8 cellular contexts compared by ENCODE assay signal in genomic region chrX:40172169-40172979, GRCh38.
DNase-seq lines count a peak whose midpoint lies in the region; ATAC-seq and TF ChIP-seq lines count a peak whose summit lies in the region.

No MANE protein-coding gene starts in this region.

- no peaks in the 10 kb centered on the region for H4K20me1 ChIP-seq in SU-DHL-6 (ENCODE audit: low read depth, low read length)

- H3K36me3 Mint-ChIP-seq in memory B cell = no peaks in the 10 kb centered on the region

- H3K4me1 ChIP-seq in tibial artery (peaks cover 0 to 47% (median 17%) of the 10 kb centered on the region in 4 donors), SJCRH30 (0 out of 2 replicates have a peak, but pooled peaks cover 4% of the 10 kb centered on the region)

- intact Hi-C loops in dorsolateral prefrontal cortex (cut with DNase I) (loop anchor here in 1 of 2 donors (5.0 kb wide), 3 partner anchors 95 to 440 kb away; no protein-coding TSS in a partner anchor), tibial artery (cut with DNase I; ENCODE audit: low total_unique reads) (no loop called here)

- H3K4me2 ChIP-seq in SU-DHL-6 (ENCODE audit: low read depth, low read length, poor library complexity, severe bottlenecking) = peak overlapping the region; percentile 38

- no peak overlapping the region for H2AFZ ChIP-seq in SU-DHL-6 (ENCODE audit: low read depth, low read length, severe bottlenecking)

- no peak overlapping the region for H3K4me3 ChIP-seq in SU-DHL-6 (ENCODE audit: insufficient read depth, low read length, poor library complexity, severe bottlenecking)
- H3K4me3 ChIP-seq in dorsolateral prefrontal cortex = peak overlapping the region; percentile 31 to 68 (median 53)
- H3K4me3 ChIP-seq in tibial artery = peak overlapping the region; percentile 58 to 62
- H3K4me3 ChIP-seq in SJCRH30 = no peak overlapping the region

- ATAC-seq in memory B cell (ENCODE audit: low read depth) = no peak

- H3K27me3 ChIP-seq in SU-DHL-6 (ENCODE audit: low read length) (no peaks in the 10 kb centered on the region), dorsolateral prefrontal cortex (peaks cover 0 to 100% (median 73%) of the 10 kb centered on the region in 45 donors), tibial artery (no peaks in the 10 kb centered on the region), SJCRH30 (no peaks in the 10 kb centered on the region)

- no peaks in the 10 kb centered on the region for H3K9me3 ChIP-seq in SU-DHL-6 (ENCODE audit: insufficient read depth, low read length)
- H3K9me3 ChIP-seq in tibial artery = peaks cover 0 to 4% (median 0%) of the 10 kb centered on the region in 3 donors
- no peaks in the 10 kb centered on the region for H3K9me3 ChIP-seq in SJCRH30 (replicated peaks)

- H3K36me3 ChIP-seq in SU-DHL-6 (ENCODE audit: low read length) = no peaks in the 10 kb centered on the region
- no peaks in the 10 kb centered on the region for H3K36me3 ChIP-seq in tibial artery
- no peaks in the 10 kb centered on the region for H3K36me3 ChIP-seq in SJCRH30

- H3K9me3 Mint-ChIP-seq in memory B cell = no peaks in the 10 kb centered on the region

- H3F3A ChIP-seq in SU-DHL-6 (ENCODE audit: insufficient read depth) = peaks cover 23% of the 10 kb centered on the region

- H3K27me3 Mint-ChIP-seq in memory B cell = no peaks in the 10 kb centered on the region

- peak overlapping the region; percentile 90 for H3K4me3 Mint-ChIP-seq in memory B cell

- peak overlapping the region; percentile 100 for H3K27ac Mint-ChIP-seq in memory B cell

- H3K9ac ChIP-seq in SU-DHL-6 (ENCODE audit: low read length) = no peak overlapping the region

- DNase-seq in DMS 273 (lab: John Stamatoyannopoulos, UW; ENCODE audit: unreplicated experiment) (peak; percentile 78), DMS 273 treated with DMSO at 0.1 percent for 48 hours (lab: John Stamatoyannopoulos, UW) (no peak), dorsolateral prefrontal cortex (peak in 3 of 10 donors; percentile 52 to 58 (median 53)), memory B cell (ENCODE audit: low spot score in 2 of 2) (peak in 1 of 2 donors; percentile 21), tibial artery (peak; percentile 79 to 84), NAMALWA (ENCODE audit: low spot score) (no peak), SJCRH30 (no peak)

- H3K27ac ChIP-seq in SU-DHL-6 (ENCODE audit: low read depth, low read length) = no peak overlapping the region
- peak overlapping the region in 56 of 59 donors; percentile 38 to 89 (median 76) for H3K27ac ChIP-seq in dorsolateral prefrontal cortex
- peak overlapping the region; percentile 93 to 97 for H3K27ac ChIP-seq in tibial artery
- no peak overlapping the region for H3K27ac ChIP-seq in SJCRH30

- H3K9me2 ChIP-seq in SU-DHL-6 (replicated peaks; ENCODE audit: insufficient read depth, low read length) = no peaks in the 10 kb centered on the region

- no peak for TF ChIP-seq CTCF in SU-DHL-6 (IDR thresholded peaks at IDR 0.05; ENCODE audit: insufficient read depth, low read length, poor library complexity, severe bottlenecking)
- TF ChIP-seq CTCF in dorsolateral prefrontal cortex (IDR thresholded peaks at IDR 0.05 in 54 of 56, conservative IDR thresholded peaks at IDR 0.05 in 2 of 56; ENCODE audit: low read depth in 1 of 56, partially characterized antibody in 56 of 56) = no peak
- TF ChIP-seq CTCF in tibial artery (IDR thresholded peaks at IDR 0.05) = no peak

- peaks cover 27% of the 10 kb centered on the region for H3K4me1 Mint-ChIP-seq in memory B cell

- H3K79me2 ChIP-seq in SU-DHL-6 (ENCODE audit: insufficient read depth, low read length) = no peaks in the 10 kb centered on the region

Comparison
In these comparisons a context has a peak if more than half of its experiments do, and no peak if none do; other contexts are left out.
1. DNase-seq: peak in DMS 273 (single experiment) and tibial artery (2 of 2); none in DMS 273 treated with DMSO at 0.1 percent for 48 hours (single experiment), NAMALWA (single experiment) and SJCRH30 (0 of 2).
2. H3K27ac ChIP-seq: peak in dorsolateral prefrontal cortex (56 of 59) and tibial artery (2 of 2); none in SU-DHL-6 (single experiment) and SJCRH30 (single experiment).
3. H3K4me3 ChIP-seq: peak in dorsolateral prefrontal cortex (59 of 59) and tibial artery (2 of 2); none in SU-DHL-6 (single experiment) and SJCRH30 (single experiment).